7 cellular contexts compared by ENCODE assay signal in genomic region chr19:34534206-34534605, GRCh38.
"Had no signal": no experiment of that assay in that cellular context is flagged by ENCODE, and none has a peak within 500 bp of the region (broad histone marks: within the 10 kb centered on the region; RNA-seq: fewer than 3 reads in every experiment).

No MANE protein-coding gene starts in this region.

- H3K4me3 ChIP-seq: GM12878 had no signal

- DNase-seq: GDM1, GF-D8 had no signal

- ATAC-seq: GM12878 had no signal

- FAIRE-seq: GM12878, GM12891, GM12892, GM18507, GM19239 had no signal
